11 cellular contexts compared by ENCODE assay signal in the genomic region with DNA sequence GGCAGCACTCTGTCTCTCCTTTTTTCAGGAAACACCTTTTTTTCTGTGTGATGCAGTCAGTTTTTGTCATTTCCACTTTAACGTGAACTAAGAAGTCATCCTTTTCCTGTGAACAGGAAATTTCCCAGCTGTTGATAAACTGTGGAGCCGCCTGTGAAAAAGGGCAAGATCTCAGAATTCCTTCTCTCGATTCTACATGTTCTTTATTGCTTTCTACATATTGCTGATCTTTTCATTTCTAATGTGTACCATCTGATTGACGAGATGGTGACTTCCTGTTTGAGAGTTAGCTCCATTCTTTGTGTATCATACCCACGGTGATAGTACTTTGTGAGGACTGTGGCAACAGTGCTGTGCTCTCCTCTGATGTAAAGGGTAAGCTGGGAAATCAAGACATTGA. TPM values are rescaled to one million over a fixed set of nuclear protein-coding genes. Genes with fewer than 3 reads are reported as not detected.
DNase-seq lines count a peak whose midpoint lies in the region; ATAC-seq and TF ChIP-seq lines count a peak whose summit lies in the region.
"Had no signal": no experiment of that assay in that cellular context is flagged by ENCODE, and none has a peak within 500 bp of the region (broad histone marks: within the 10 kb centered on the region; RNA-seq: fewer than 3 reads in every experiment).

No MANE protein-coding gene starts in this region.

- peak overlapping the region in 1 of 2 experiments; percentile 71; a peak in 2 of 4 replicates for H4K8ac ChIP-seq in IMR-90 (ENCODE audit: low read depth in 2 of 2, low read length in 2 of 2)

- peak overlapping the region; percentile 5; the same call in 1 of the 2 replicates for H3K18ac ChIP-seq in IMR-90 (ENCODE audit: low read depth, low read length)

- H3K27me3 ChIP-seq in IMR-90 (ENCODE audit: control insufficient read depth, insufficient read depth, low read length) (no peaks in the 10 kb centered on the region), thoracic aorta (replicated peaks; ENCODE audit: insufficient read depth) (no peaks in the 10 kb centered on the region)
- no peaks in the 10 kb centered on the region for H3K27me3 ChIP-seq in effector memory CD4-positive, alpha-beta T cell (replicated peaks; ENCODE audit: control insufficient read depth, insufficient read depth, low read length, poor library complexity, severe bottlenecking)
- H3K27me3 ChIP-seq: SJSA1 had no signal

- H3K4me2 ChIP-seq in IMR-90 (ENCODE audit: low read depth, low read length), result peak overlapping the region; percentile 55; the same call in 1 of the 2 replicates

- H4K20me1 ChIP-seq in IMR-90 (ENCODE audit: insufficient read depth, low read length), result no peaks in the 10 kb centered on the region; the same call in 1 of the 2 replicates

- peak overlapping the region; percentile 93 for H3K27ac Mint-ChIP-seq in activated T-cell treated with anti-CD3 and anti-CD28 coated beads, Interleukin-2, amount 50 U/mL, for 24 hours

- H2AK9ac ChIP-seq in IMR-90 (replicated peaks; ENCODE audit: low read depth, low read length, poor library complexity), result no peak overlapping the region

- TF ChIP-seq CTCF in IMR-90 (conservative IDR thresholded peaks at IDR 0.05; ENCODE audit: low read depth, low read length) (no peak), thoracic aorta (IDR thresholded peaks at IDR 0.05) (no peak)

- H3K27ac ChIP-seq in IMR-90 (ENCODE audit: insufficient read depth, low read length) (no peak overlapping the region), thoracic aorta (no peak overlapping the region)
- H3K27ac ChIP-seq in effector memory CD4-positive, alpha-beta T cell (ENCODE audit: insufficient read depth, low read length, poor library complexity, severe bottlenecking), result peak overlapping the region; percentile 43

- POLR2A ChIA-PET in IMR-90 (lab: Charles Lee; ENCODE audit: unreplicated experiment), result no interaction called here

- H3K36me3 ChIP-seq in IMR-90 (ENCODE audit: control insufficient read depth, insufficient read depth, low read length) (no peaks in the 10 kb centered on the region), thoracic aorta (no peaks in the 10 kb centered on the region)
- no peaks in the 10 kb centered on the region for H3K36me3 ChIP-seq in effector memory CD4-positive, alpha-beta T cell (ENCODE audit: control insufficient read depth, insufficient read depth, low read length)
- H3K36me3 ChIP-seq: SJSA1 had no signal

- peak overlapping the region; percentile 46; the same call in 1 of the 2 replicates for H3K23ac ChIP-seq in IMR-90 (ENCODE audit: low read depth, low read length)

- H3K9ac ChIP-seq in IMR-90 (ENCODE audit: low read depth, low read length), result no peak overlapping the region

- dilution Hi-C loops in IMR-90 (cut with HindIII; ENCODE audit: low sequenced_read_pairs, unreplicated experiment), result no loop called here

- H3K56ac ChIP-seq in IMR-90 (ENCODE audit: extremely low read depth, insufficient read depth, low read length), result no peak overlapping the region

- in situ Hi-C loops in IMR-90 (cut with MboI; ENCODE audit: low sequenced_read_pairs), result no loop called here

- H3K9me3 Mint-ChIP-seq in activated T-cell treated with anti-CD3 and anti-CD28 coated beads, Interleukin-2, amount 50 U/mL, for 24 hours, result peaks cover 2% of the 10 kb centered on the region

- H2BK20ac ChIP-seq in IMR-90 (ENCODE audit: low read depth, low read length), result peak overlapping the region; percentile 50; the same call in 1 of the 2 replicates

- H3K9me3 ChIP-seq in IMR-90 (ENCODE audit: control insufficient read depth, insufficient read depth, low read length) (no peaks in the 10 kb centered on the region), thoracic aorta (no peaks in the 10 kb centered on the region)
- H3K9me3 ChIP-seq in effector memory CD4-positive, alpha-beta T cell (ENCODE audit: control insufficient read depth, low read length), result no peaks in the 10 kb centered on the region
- H3K9me3 ChIP-seq: SJSA1 had no signal

- no peak for TF ChIP-seq RAD21 in IMR-90 (IDR thresholded peaks at IDR 0.05; ENCODE audit: low read length)

- H3K4ac ChIP-seq in IMR-90 (ENCODE audit: low read depth, low read length), result peak overlapping the region; percentile 42; the same call in 1 of the 2 replicates

- H3K14ac ChIP-seq in IMR-90 (replicated peaks; ENCODE audit: low read depth, low read length), result peak overlapping the region; percentile 50

- H3K4me3 ChIP-seq in IMR-90 (ENCODE audit: insufficient read depth, low read depth, low read length) (no peak overlapping the region), thoracic aorta (peak overlapping the region; percentile 15)
- H3K4me3 ChIP-seq in effector memory CD4-positive, alpha-beta T cell (ENCODE audit: insufficient read depth, low read depth, low read length, poor library complexity, severe bottlenecking), result peak overlapping the region; percentile 40
- H3K4me3 ChIP-seq: SJSA1 had no signal

- peak overlapping the region; percentile 70 for H3K4me3 Mint-ChIP-seq in activated T-cell treated with anti-CD3 and anti-CD28 coated beads, Interleukin-2, amount 50 U/mL, for 24 hours

- H3K4me1 ChIP-seq in IMR-90 (ENCODE audit: control insufficient read depth, insufficient read depth, low read length) (peaks cover 13% of the 10 kb centered on the region), thoracic aorta (ENCODE audit: control insufficient read depth in 1 of 2, low read depth in 2 of 2) (peaks cover 18 to 44% of the 10 kb centered on the region in 2 donors)
- H3K4me1 ChIP-seq in effector memory CD4-positive, alpha-beta T cell (ENCODE audit: control insufficient read depth, insufficient read depth, low read length, poor library complexity, severe bottlenecking), result peaks cover 50% of the 10 kb centered on the region

- no peaks in the 10 kb centered on the region for H3K36me3 Mint-ChIP-seq in activated T-cell treated with anti-CD3 and anti-CD28 coated beads, Interleukin-2, amount 50 U/mL, for 24 hours (ENCODE audit: low read depth)

- no peak overlapping the region for H2BK5ac ChIP-seq in IMR-90 (ENCODE audit: low read depth, low read length, poor library complexity, severe bottlenecking)

- no peak overlapping the region for H2AFZ ChIP-seq in IMR-90 (replicated peaks; ENCODE audit: low read length, poor library complexity)

- no peaks in the 10 kb centered on the region; the same call in none of the 2 replicates for H3K9me1 ChIP-seq in IMR-90 (ENCODE audit: insufficient read depth, low read length)

- no TSS peak for BruUV-seq in IMR-90 (replicated peaks; lab: Mats Ljungman, UMichigan)

- H2BK120ac ChIP-seq in IMR-90 (ENCODE audit: low read depth, low read length), result peak overlapping the region; percentile 53

- peak overlapping the region; percentile 30; the same call in 1 of the 3 replicates for H2BK15ac ChIP-seq in IMR-90 (ENCODE audit: low read depth, low read length)

- CTCF ChIA-PET in IMR-90 (lab: Yijun Ruan, JAX), result interaction anchor here (1.1 to 2.4 kb wide), 4 partner anchors 23 to 221 kb away, joined by 4 to 9 read pairs (median 6); no protein-coding TSS in a partner anchor

- peak overlapping the region; percentile 6; the same call in 1 of the 2 replicates for H2AK5ac ChIP-seq in IMR-90 (ENCODE audit: low read depth, low read length)

- WGBS in IMR-90 (ENCODE audit: extremely low coverage in 2 of 2, insufficient read length in 1 of 2), 2 experiments, result no CpG with 5 or more reads among the region's 5 CpGs

- peaks cover 23 to 58% of the 10 kb centered on the region in 2 experiments for H3K79me1 ChIP-seq in IMR-90 (ENCODE audit: low read depth in 1 of 2, low read length in 2 of 2)

- H4K91ac ChIP-seq in IMR-90 (ENCODE audit: insufficient read depth, low read depth, low read length), result peak overlapping the region; percentile 29

- no peaks in the 10 kb centered on the region for H3K27me3 Mint-ChIP-seq in activated T-cell treated with anti-CD3 and anti-CD28 coated beads, Interleukin-2, amount 50 U/mL, for 24 hours

- TF ChIP-seq POLR2A in IMR-90 (IDR thresholded peaks at IDR 0.05; ENCODE audit: low read depth, low read length), result no peak

- peak overlapping the region; percentile 8; the same call in 1 of the 2 replicates for H4K5ac ChIP-seq in IMR-90 (ENCODE audit: low read depth, low read length)

- H3K4me1 Mint-ChIP-seq in activated T-cell treated with anti-CD3 and anti-CD28 coated beads, Interleukin-2, amount 50 U/mL, for 24 hours (ENCODE audit: low read depth), result peaks cover 83% of the 10 kb centered on the region

- ATAC-seq in IMR-90 (ENCODE audit: low read depth), result no peak
- ATAC-seq in thoracic aorta (ENCODE audit: insufficient number of reproducible peaks, low FRiP score, low read depth), result no peak

- intact Hi-C loops in IMR-90 (cut with micrococcal nuclease), result loop anchor here (1.0 kb wide), 1 partner anchor 10 kb away; no protein-coding TSS in a partner anchor

- DNase-seq in activated T-cell treated with anti-CD3 and anti-CD28 coated beads, Interleukin-2, amount 50 U/mL, for 24 hours, result no peak
- no peak for DNase-seq in activated T-cell treated with anti-CD3 and anti-CD28 coated beads, Interleukin-2, amount 50 U/mL, for 1 hour
- DNase-seq in IMR-90 (no peak), thoracic aorta (ENCODE audit: low spot score) (no peak), DMS53 treated with DMSO at 0.1 percent for 48 hours (lab: John Stamatoyannopoulos, UW; ENCODE audit: unreplicated experiment) (no peak), A172 (ENCODE audit: low spot score) (no peak), occipital lobe (lab: John Stamatoyannopoulos, UW) (no peak)
- no peak for DNase-seq in effector memory CD4-positive, alpha-beta T cell
- DNase-seq: NCI-H187 treated with DMSO at 0.1 percent for 48 hours; stimulated activated CD4-positive, alpha-beta T cell treated with anti-CD3 and anti-CD28 coated beads, Interleukin-2, amount 100 ng/mL, for 48 hours had no signal

TF ChIP-seq in IMR-90, 13 proteins besides CTCF, POLR2A, EP300 and RAD21:
- TF ChIP-seq FOS (IDR thresholded peaks at IDR 0.05; ENCODE audit: low read depth, low read length) (no peak), RFX5 (IDR thresholded peaks at IDR 0.05; ENCODE audit: low read depth, low read length) (no peak), MAFK (IDR thresholded peaks at IDR 0.05; ENCODE audit: low read depth, low read length) (no peak)
- TF ChIP-seq, protein P1, sequence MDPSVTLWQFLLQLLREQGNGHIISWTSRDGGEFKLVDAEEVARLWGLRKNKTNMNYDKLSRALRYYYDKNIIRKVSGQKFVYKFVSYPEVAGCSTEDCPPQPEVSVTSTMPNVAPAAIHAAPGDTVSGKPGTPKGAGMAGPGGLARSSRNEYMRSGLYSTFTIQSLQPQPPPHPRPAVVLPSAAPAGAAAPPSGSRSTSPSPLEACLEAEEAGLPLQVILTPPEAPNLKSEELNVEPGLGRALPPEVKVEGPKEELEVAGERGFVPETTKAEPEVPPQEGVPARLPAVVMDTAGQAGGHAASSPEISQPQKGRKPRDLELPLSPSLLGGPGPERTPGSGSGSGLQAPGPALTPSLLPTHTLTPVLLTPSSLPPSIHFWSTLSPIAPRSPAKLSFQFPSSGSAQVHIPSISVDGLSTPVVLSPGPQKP (IDR thresholded peaks at IDR 0.05; ENCODE audit: borderline replicate concordance, low read depth, low read length), result no peak

RNA-seq across cellular contexts. Expression of a gene that starts 50.4 kb away (rescaled TPM):
- total RNA-seq in IMR-90 (2012; rRNA removed) (137 and 212 TPM in 2 replicates), thoracic aorta (100 to 1,000 TPM in 1 of 2 donors, 10 to 100 TPM in 1; 91.1 to 659 TPM), occipital lobe (109 TPM)
- polyA plus RNA-seq in IMR-90 (2012; rRNA removed), result 138 and 153 TPM in 2 replicates
- 10.8 and 15.8 TPM in 2 replicates for polyA plus RNA-seq in IMR-90 (2012; cell fraction: cytosol; rRNA removed)
- 20.6 and 239 TPM in 2 replicates for polyA plus RNA-seq in IMR-90 (2012; cell fraction: nucleus; rRNA removed; ENCODE audit: low replicate concordance)
- 44.9 and 63.3 TPM in 2 replicates for total RNA-seq in A172 (2014; rRNA removed; shearing (Covaris generic))
